In genomic region chr12:125161712-125162023, GRCh38 we compare ENCODE assay signal across 16 cellular contexts. TPM values are rescaled to one million over a fixed set of nuclear protein-coding genes. Genes with fewer than 3 reads are reported as not detected.
"Had no signal": no experiment of that assay in that cellular context is flagged by ENCODE, and none has a peak within 500 bp of the region (broad histone marks: within the 10 kb centered on the region; RNA-seq: fewer than 3 reads in every experiment).

No MANE protein-coding gene starts in this region.

- H3K27ac Mint-ChIP-seq: stimulated activated effector memory CD8-positive, alpha-beta T cell treated with anti-CD3 and anti-CD28 coated beads, Interleukin-12 subunit alpha, Interleukin-12 subunit beta, amount 100 ng/mL, for 72 hours had no signal

- H3K4me3 ChIP-seq: esophagus squamous epithelium, lung, right atrium auricular region, smooth muscle cell, thyroid gland, uterus had no signal

- H3K9me3 ChIP-seq: esophagus squamous epithelium, thyroid gland, uterus had no signal

- H3K27me3 ChIP-seq: esophagus squamous epithelium, foreskin keratinocyte, right atrium auricular region, thyroid gland, uterus had no signal

- H3K4me3 Mint-ChIP-seq: naive B cell; stimulated activated effector memory CD8-positive, alpha-beta T cell treated with anti-CD3 and anti-CD28 coated beads, Interleukin-12 subunit alpha, Interleukin-12 subunit beta, amount 100 ng/mL, for 72 hours had no signal

- DNase-seq: activated effector memory CD4-positive, alpha-beta T cell treated with anti-CD3 and anti-CD28 coated beads, Interleukin-2, amount 50 U/mL, for 16 hours; activated T-cell treated with anti-CD3 and anti-CD28 coated beads, Interleukin-2, amount 50 U/mL, for 1 hour; aorta; esophagus squamous epithelium; foreskin keratinocyte; head of caudate nucleus; left colon; naive B cell; thyroid gland; uterus had no signal

- H3K9me3 Mint-ChIP-seq: stimulated activated effector memory CD8-positive, alpha-beta T cell treated with anti-CD3 and anti-CD28 coated beads, Interleukin-12 subunit alpha, Interleukin-12 subunit beta, amount 100 ng/mL, for 72 hours had no signal

- H3K36me3 Mint-ChIP-seq: stimulated activated effector memory CD8-positive, alpha-beta T cell treated with anti-CD3 and anti-CD28 coated beads, Interleukin-12 subunit alpha, Interleukin-12 subunit beta, amount 100 ng/mL, for 72 hours had no signal

- ATAC-seq: activated CD4-positive, CD25-positive, alpha-beta regulatory T cell treated with anti-CD3 and anti-CD28 coated beads, Interleukin-2, amount 50 U/mL, for 24 hours; foreskin keratinocyte; stimulated activated effector memory CD8-positive, alpha-beta T cell treated with anti-CD3 and anti-CD28 coated beads, Interleukin-12 subunit alpha, Interleukin-12 subunit beta, amount 100 ng/mL, for 72 hours had no signal

- H3K27ac ChIP-seq: esophagus squamous epithelium, foreskin keratinocyte, parathyroid adenoma, right atrium auricular region, thyroid gland, uterus had no signal

- H3K36me3 ChIP-seq: esophagus squamous epithelium, right atrium auricular region, thyroid gland, uterus had no signal

- H3K4me1 ChIP-seq: esophagus squamous epithelium, foreskin keratinocyte, parathyroid adenoma, right atrium auricular region, thyroid gland, uterus had no signal

RNA-seq across cellular contexts. Expression of gene TMEM132B, which starts 24.5 kb away (rescaled TPM):
- total RNA-seq: smooth muscle cell had no signal
